In genomic region chr1:175377394-175377793, GRCh38 we compare ENCODE assay signal across 1 cellular context.
TF ChIP-seq lines count a peak whose summit lies in the region.

No MANE protein-coding gene starts in this region.

TF ChIP-seq in SK-N-SH treated with all-trans-retinoic acid at 6 μM for 48 hours, 23 proteins besides CTCF, POLR2A, EP300 and RAD21 (continued from another document):
- TF ChIP-seq TSHZ2 (CRISPR knock-in tag; IDR thresholded peaks at IDR 0.05) = no peak
- no peak for TF ChIP-seq POU6F1 (CRISPR knock-in tag; IDR thresholded peaks at IDR 0.05; ENCODE audit: borderline replicate concordance, low read depth)
- no peak for TF ChIP-seq SNAI2 (CRISPR knock-in tag; IDR thresholded peaks at IDR 0.05)
- no peak for TF ChIP-seq ZFP30 (CRISPR knock-in tag; IDR thresholded peaks at IDR 0.05)
- no peak for TF ChIP-seq RARB (CRISPR knock-in tag; IDR thresholded peaks at IDR 0.05)
